Comparison of ENCODE assay signal across 1 cellular context in the genomic region with DNA sequence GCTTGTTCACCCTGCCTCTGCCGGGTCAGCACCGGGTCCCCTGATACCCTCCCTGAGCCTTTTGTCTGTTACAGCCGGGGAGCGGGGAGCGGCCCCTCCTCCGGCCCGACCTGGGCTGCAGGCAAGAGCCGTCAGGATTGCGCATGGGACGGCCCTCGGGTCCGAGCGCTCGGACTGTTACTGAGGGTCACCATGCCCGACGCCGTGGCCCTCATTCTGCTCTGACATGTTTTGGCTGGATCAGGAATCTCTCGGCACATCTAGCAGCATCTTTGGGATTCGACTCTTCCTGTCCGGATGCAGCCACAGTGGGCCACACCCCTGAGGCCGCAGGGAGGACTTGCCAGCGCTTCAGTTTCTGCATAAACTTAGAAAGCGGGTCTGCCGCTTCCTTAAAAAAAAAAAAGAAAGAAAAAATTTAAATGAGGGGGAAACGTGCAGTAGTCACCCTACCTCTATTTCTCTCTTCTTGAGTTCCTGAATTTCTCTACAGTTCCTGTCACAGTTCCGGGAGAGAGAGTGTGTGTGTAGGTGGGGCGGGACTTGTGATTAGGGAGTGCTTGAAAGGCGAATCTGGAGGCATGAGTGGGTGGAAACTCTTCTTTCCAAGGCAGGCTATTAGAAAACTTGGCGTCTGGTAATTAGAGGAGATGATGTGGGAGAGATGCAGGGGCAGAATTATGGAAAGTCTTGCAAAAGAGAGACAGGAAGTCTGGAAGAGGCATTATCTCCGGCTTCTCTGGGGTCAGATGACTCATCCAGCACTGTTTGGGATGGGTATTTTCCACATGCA.
TF ChIP-seq lines count a peak whose summit lies in the region.

No MANE protein-coding gene starts in this region.

TF ChIP-seq in K562, 482 proteins besides CTCF, POLR2A, EP300 and RAD21 (continued from another document and continues in another):
- TF ChIP-seq, protein P1, sequence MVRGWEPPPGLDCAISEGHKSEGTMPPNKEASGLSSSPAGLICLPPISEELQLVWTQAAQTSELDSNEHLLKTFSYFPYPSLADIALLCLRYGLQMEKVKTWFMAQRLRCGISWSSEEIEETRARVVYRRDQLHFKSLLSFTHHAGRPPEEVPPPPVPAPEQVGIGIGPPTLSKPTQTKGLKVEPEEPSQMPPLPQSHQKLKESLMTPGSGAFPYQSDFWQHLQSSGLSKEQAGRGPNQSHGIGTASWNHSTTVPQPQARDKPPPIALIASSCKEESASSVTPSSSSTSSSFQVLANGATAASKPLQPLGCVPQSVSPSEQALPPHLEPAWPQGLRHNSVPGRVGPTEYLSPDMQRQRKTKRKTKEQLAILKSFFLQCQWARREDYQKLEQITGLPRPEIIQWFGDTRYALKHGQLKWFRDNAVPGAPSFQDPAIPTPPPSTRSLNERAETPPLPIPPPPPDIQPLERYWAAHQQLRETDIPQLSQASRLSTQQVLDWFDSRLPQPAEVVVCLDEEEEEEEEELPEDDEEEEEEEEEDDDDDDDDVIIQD (CRISPR knock-in tag; IDR thresholded peaks at IDR 0.05) = no peak
- TF ChIP-seq ZZZ3 (IDR thresholded peaks at IDR 0.05) (no peak), XRCC4 (IDR thresholded peaks at IDR 0.05; ENCODE audit: extremely low read depth, insufficient read depth, insufficient read length) (no peak), EHMT2 (IDR thresholded peaks at IDR 0.05) (0 out of 2 replicates have a peak, but pooled peaks have one; percentile 25), KLF1 (tag; IDR thresholded peaks at IDR 0.05) (no peak), SMC3 (conservative IDR thresholded peaks at IDR 0.05; ENCODE audit: insufficient read depth, low read depth, low read length) (no peak), ZFX (CRISPR knock-in tag; IDR thresholded peaks at IDR 0.05) (peak; percentile 29; the same call in 1 of the 2 replicates), FOXM1 (IDR thresholded peaks at IDR 0.05; ENCODE audit: low read depth) (0 out of 2 replicates have a peak, but pooled peaks have one; percentile 16), FOXM1 (CRISPR knock-in tag; IDR thresholded peaks at IDR 0.05; ENCODE audit: low read depth) (no peak), ASH1L (IDR thresholded peaks at IDR 0.05; ENCODE audit: borderline replicate concordance, low read depth, partially characterized antibody) (peak; percentile 57), POLR2G (IDR thresholded peaks at IDR 0.05; ENCODE audit: low read depth, low read length) (peak; percentile 41; the same call in 1 of the 2 replicates), SMAD1 (IDR thresholded peaks at IDR 0.05; ENCODE audit: low read depth, low read length, partially characterized antibody) (no peak), ZNF583 (CRISPR knock-in tag; IDR thresholded peaks at IDR 0.05) (no peak), MCM2 (IDR thresholded peaks at IDR 0.05; ENCODE audit: low read depth) (no peak), SMARCA4 (IDR thresholded peaks at IDR 0.05) (peak; percentile 82), SIRT6 (IDR thresholded peaks at IDR 0.05; ENCODE audit: low read depth, low read length) (no peak), ZNF384 (IDR thresholded peaks at IDR 0.05; ENCODE audit: low read depth, low read length) (no peak), ZNF764 (CRISPR knock-in tag; IDR thresholded peaks at IDR 0.05; ENCODE audit: low read depth) (no peak), BCL6 (CRISPR knock-in tag; IDR thresholded peaks at IDR 0.05) (no peak), HSF4 (CRISPR knock-in tag; IDR thresholded peaks at IDR 0.05; ENCODE audit: borderline replicate concordance) (no peak), ZNF282 (CRISPR knock-in tag; IDR thresholded peaks at IDR 0.05) (no peak), SAP30 (IDR thresholded peaks at IDR 0.05; ENCODE audit: borderline replicate concordance, insufficient read depth, low read depth, low read length, poor library complexity, severe bottlenecking) (no peak), KLF10 (CRISPR knock-in tag; IDR thresholded peaks at IDR 0.05) (no peak), PHF21A (IDR thresholded peaks at IDR 0.05; ENCODE audit: borderline replicate concordance, low read depth) (no peak), OTX1 (CRISPR knock-in tag; IDR thresholded peaks at IDR 0.05) (no peak), MIER1 (IDR thresholded peaks at IDR 0.05; ENCODE audit: low read depth) (no peak), MTF1 (CRISPR knock-in tag; IDR thresholded peaks at IDR 0.05; ENCODE audit: borderline replicate concordance) (no peak), ZNF143 (CRISPR knock-in tag; IDR thresholded peaks at IDR 0.05) (no peak), POLR2H (tag; IDR thresholded peaks at IDR 0.05; ENCODE audit: low read depth) (no peak)
- TF ChIP-seq, protein P2, sequence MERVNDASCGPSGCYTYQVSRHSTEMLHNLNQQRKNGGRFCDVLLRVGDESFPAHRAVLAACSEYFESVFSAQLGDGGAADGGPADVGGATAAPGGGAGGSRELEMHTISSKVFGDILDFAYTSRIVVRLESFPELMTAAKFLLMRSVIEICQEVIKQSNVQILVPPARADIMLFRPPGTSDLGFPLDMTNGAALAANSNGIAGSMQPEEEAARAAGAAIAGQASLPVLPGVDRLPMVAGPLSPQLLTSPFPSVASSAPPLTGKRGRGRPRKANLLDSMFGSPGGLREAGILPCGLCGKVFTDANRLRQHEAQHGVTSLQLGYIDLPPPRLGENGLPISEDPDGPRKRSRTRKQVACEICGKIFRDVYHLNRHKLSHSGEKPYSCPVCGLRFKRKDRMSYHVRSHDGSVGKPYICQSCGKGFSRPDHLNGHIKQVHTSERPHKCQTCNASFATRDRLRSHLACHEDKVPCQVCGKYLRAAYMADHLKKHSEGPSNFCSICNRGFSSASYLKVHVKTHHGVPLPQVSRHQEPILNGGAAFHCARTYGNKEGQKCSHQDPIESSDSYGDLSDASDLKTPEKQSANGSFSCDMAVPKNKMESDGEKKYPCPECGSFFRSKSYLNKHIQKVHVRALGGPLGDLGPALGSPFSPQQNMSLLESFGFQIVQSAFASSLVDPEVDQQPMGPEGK (CRISPR knock-in tag; IDR thresholded peaks at IDR 0.05; ENCODE audit: borderline replicate concordance) = no peak
- TF ChIP-seq, protein P3, sequence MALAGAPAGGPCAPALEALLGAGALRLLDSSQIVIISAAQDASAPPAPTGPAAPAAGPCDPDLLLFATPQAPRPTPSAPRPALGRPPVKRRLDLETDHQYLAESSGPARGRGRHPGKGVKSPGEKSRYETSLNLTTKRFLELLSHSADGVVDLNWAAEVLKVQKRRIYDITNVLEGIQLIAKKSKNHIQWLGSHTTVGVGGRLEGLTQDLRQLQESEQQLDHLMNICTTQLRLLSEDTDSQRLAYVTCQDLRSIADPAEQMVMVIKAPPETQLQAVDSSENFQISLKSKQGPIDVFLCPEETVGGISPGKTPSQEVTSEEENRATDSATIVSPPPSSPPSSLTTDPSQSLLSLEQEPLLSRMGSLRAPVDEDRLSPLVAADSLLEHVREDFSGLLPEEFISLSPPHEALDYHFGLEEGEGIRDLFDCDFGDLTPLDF (CRISPR knock-in tag; IDR thresholded peaks at IDR 0.05) = no peak
- TF ChIP-seq, protein P4, sequence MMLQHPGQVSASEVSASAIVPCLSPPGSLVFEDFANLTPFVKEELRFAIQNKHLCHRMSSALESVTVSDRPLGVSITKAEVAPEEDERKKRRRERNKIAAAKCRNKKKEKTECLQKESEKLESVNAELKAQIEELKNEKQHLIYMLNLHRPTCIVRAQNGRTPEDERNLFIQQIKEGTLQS (IDR thresholded peaks at IDR 0.05) = peak; percentile 94
- TF ChIP-seq, protein P4 (CRISPR knock-in tag; conservative IDR thresholded peaks at IDR 0.05) = no peak; the same call in 1 of the 2 replicates
- TF ChIP-seq, protein P5, sequence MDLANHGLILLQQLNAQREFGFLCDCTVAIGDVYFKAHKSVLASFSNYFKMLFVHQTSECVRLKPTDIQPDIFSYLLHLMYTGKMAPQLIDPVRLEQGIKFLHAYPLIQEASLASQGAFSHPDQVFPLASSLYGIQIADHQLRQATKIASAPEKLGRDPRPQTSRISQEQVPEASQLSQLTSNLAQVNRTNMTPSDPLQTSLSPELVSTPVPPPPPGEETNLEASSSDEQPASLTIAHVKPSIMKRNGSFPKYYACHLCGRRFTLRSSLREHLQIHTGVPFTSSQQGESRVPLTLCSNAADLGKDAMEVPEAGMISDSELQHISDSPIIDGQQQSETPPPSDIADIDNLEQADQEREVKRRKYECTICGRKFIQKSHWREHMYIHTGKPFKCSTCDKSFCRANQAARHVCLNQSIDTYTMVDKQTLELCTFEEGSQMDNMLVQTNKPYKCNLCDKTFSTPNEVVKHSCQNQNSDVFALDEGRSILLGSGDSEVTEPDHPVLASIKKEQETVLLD (IDR thresholded peaks at IDR 0.05) = 0 out of 2 replicates have a peak, but pooled peaks have one; percentile 24
- TF ChIP-seq, protein P6, sequence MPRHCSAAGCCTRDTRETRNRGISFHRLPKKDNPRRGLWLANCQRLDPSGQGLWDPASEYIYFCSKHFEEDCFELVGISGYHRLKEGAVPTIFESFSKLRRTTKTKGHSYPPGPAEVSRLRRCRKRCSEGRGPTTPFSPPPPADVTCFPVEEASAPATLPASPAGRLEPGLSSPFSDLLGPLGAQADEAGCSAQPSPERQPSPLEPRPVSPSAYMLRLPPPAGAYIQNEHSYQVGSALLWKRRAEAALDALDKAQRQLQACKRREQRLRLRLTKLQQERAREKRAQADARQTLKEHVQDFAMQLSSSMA (CRISPR knock-in tag; IDR thresholded peaks at IDR 0.05) = no peak
- TF ChIP-seq, protein P7, sequence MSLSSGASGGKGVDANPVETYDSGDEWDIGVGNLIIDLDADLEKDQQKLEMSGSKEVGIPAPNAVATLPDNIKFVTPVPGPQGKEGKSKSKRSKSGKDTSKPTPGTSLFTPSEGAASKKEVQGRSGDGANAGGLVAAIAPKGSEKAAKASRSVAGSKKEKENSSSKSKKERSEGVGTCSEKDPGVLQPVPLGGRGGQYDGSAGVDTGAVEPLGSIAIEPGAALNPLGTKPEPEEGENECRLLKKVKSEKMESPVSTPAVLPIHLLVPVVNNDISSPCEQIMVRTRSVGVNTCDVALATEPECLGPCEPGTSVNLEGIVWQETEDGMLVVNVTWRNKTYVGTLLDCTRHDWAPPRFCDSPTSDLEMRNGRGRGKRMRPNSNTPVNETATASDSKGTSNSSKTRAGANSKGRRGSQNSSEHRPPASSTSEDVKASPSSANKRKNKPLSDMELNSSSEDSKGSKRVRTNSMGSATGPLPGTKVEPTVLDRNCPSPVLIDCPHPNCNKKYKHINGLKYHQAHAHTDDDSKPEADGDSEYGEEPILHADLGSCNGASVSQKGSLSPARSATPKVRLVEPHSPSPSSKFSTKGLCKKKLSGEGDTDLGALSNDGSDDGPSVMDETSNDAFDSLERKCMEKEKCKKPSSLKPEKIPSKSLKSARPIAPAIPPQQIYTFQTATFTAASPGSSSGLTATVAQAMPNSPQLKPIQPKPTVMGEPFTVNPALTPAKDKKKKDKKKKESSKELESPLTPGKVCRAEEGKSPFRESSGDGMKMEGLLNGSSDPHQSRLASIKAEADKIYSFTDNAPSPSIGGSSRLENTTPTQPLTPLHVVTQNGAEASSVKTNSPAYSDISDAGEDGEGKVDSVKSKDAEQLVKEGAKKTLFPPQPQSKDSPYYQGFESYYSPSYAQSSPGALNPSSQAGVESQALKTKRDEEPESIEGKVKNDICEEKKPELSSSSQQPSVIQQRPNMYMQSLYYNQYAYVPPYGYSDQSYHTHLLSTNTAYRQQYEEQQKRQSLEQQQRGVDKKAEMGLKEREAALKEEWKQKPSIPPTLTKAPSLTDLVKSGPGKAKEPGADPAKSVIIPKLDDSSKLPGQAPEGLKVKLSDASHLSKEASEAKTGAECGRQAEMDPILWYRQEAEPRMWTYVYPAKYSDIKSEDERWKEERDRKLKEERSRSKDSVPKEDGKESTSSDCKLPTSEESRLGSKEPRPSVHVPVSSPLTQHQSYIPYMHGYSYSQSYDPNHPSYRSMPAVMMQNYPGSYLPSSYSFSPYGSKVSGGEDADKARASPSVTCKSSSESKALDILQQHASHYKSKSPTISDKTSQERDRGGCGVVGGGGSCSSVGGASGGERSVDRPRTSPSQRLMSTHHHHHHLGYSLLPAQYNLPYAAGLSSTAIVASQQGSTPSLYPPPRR (CRISPR knock-in tag; IDR thresholded peaks at IDR 0.05; ENCODE audit: borderline replicate concordance) = no peak
- TF ChIP-seq, protein P8, sequence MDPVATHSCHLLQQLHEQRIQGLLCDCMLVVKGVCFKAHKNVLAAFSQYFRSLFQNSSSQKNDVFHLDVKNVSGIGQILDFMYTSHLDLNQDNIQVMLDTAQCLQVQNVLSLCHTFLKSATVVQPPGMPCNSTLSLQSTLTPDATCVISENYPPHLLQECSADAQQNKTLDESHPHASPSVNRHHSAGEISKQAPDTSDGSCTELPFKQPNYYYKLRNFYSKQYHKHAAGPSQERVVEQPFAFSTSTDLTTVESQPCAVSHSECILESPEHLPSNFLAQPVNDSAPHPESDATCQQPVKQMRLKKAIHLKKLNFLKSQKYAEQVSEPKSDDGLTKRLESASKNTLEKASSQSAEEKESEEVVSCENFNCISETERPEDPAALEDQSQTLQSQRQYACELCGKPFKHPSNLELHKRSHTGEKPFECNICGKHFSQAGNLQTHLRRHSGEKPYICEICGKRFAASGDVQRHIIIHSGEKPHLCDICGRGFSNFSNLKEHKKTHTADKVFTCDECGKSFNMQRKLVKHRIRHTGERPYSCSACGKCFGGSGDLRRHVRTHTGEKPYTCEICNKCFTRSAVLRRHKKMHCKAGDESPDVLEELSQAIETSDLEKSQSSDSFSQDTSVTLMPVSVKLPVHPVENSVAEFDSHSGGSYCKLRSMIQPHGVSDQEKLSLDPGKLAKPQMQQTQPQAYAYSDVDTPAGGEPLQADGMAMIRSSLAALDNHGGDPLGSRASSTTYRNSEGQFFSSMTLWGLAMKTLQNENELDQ (CRISPR knock-in tag; IDR thresholded peaks at IDR 0.05; ENCODE audit: borderline replicate concordance) = no peak
- TF ChIP-seq, protein P9, sequence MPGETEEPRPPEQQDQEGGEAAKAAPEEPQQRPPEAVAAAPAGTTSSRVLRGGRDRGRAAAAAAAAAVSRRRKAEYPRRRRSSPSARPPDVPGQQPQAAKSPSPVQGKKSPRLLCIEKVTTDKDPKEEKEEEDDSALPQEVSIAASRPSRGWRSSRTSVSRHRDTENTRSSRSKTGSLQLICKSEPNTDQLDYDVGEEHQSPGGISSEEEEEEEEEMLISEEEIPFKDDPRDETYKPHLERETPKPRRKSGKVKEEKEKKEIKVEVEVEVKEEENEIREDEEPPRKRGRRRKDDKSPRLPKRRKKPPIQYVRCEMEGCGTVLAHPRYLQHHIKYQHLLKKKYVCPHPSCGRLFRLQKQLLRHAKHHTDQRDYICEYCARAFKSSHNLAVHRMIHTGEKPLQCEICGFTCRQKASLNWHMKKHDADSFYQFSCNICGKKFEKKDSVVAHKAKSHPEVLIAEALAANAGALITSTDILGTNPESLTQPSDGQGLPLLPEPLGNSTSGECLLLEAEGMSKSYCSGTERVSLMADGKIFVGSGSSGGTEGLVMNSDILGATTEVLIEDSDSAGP (CRISPR knock-in tag; IDR thresholded peaks at IDR 0.05) = no peak
- TF ChIP-seq, protein P10, sequence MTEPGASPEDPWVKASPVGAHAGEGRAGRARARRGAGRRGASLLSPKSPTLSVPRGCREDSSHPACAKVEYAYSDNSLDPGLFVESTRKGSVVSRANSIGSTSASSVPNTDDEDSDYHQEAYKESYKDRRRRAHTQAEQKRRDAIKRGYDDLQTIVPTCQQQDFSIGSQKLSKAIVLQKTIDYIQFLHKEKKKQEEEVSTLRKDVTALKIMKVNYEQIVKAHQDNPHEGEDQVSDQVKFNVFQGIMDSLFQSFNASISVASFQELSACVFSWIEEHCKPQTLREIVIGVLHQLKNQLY (CRISPR knock-in tag; conservative IDR thresholded peaks at IDR 0.05) = no peak
